In genomic region chr22:19412478-19412877, GRCh38 we compare ENCODE assay signal across 1 cellular context.
TF ChIP-seq lines count a peak whose summit lies in the region.

No MANE protein-coding gene starts in this region.

TF ChIP-seq in H1, 55 proteins besides CTCF, POLR2A, EP300 and RAD21:
- TF ChIP-seq BCL11A (IDR thresholded peaks at IDR 0.05; ENCODE audit: low read depth in 2 of 2, low read length in 2 of 2) (no peak), FOSL1 (IDR thresholded peaks at IDR 0.05; ENCODE audit: insufficient read depth, low read depth, low read length) (no peak), NANOG (IDR thresholded peaks at IDR 0.05; ENCODE audit: insufficient read depth, low read depth, low read length, poor library complexity, severe bottlenecking) (no peak), SIRT6 (IDR thresholded peaks at IDR 0.05; ENCODE audit: low read length) (no peak), JUND (IDR thresholded peaks at IDR 0.05; ENCODE audit: low read length) (no peak), EZH2 (IDR thresholded peaks at IDR 0.05; ENCODE audit: low read depth, low read length, severe bottlenecking) (no peak), MAX (IDR thresholded peaks at IDR 0.05) (no peak), POU5F1 (IDR thresholded peaks at IDR 0.05; ENCODE audit: low read depth, low read length) (no peak), CBX5 (IDR thresholded peaks at IDR 0.05; ENCODE audit: low read depth, low read length) (no peak)
TF ChIP-seq in H1: peak in this region for 0.
